Comparison of ENCODE assay signal across 32 cellular contexts in the genomic region with DNA sequence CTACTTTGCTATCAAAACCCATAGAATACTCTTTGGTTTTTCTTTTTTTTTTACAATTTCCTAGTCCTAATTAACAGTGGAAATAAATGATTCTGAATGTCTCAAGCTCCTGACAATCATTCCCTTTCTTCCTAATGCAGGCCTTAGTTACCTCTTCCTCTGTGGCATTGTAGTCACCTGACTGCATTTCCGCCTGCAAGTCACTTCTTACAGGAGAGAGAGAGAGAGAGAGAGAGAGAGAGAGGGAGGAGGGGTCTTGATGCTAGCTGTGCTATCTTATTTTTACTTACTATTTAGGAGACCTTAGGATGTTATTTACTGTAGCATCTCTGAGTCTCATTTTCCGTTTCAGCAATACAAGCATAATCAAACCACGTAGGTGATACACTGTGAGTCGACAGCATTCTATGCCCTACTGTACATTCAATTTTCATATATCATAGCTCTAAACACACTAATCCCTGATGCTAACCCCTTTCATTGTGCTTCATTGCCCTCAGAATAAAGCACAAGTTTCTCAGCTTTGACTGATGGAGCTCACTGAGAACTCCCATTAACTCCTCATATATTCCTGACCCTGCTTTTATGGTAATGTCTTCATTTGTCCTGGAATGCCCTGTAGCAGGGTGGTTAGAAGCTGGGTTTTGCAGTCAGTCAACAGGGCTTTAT.
"Had no signal": no experiment of that assay in that cellular context is flagged by ENCODE, and none has a peak within 500 bp of the region (broad histone marks: within the 10 kb centered on the region; RNA-seq: fewer than 3 reads in every experiment).

No MANE protein-coding gene starts in this region.

- H3K27ac ChIP-seq: ovary, parathyroid adenoma, psoas muscle, right lobe of liver, skin epidermis, spleen, suprapubic skin, testis, tibial artery, transverse colon, upper lobe of right lung, uterus had no signal

- H3K27me3 ChIP-seq: ovary, right lobe of liver, spleen, suprapubic skin, testis, tibial artery, transverse colon, upper lobe of right lung, uterus had no signal

- H3K4me3 ChIP-seq: ovary, psoas muscle, right lobe of liver, skin epidermis, smooth muscle cell, spleen, suprapubic skin, testis, tibial artery, transverse colon, upper lobe of right lung, uterus had no signal

- ATAC-seq: naive thymus-derived CD4-positive, alpha-beta T cell; natural killer cell; psoas muscle; right cardiac atrium; right lobe of liver; stimulated activated memory B cell treated with anti-CD40 and anti-IgM and Interleukin-4, amounts not matched to agents 10 μg/mL and 1 μg/mL and 100 μg/mL, for 72 hours; stimulated activated naive CD8-positive, alpha-beta T cell treated with anti-CD3 and anti-CD28 coated beads, Interleukin-15, amount 100 ng/mL, for 72 hours; stimulated activated naive CD8-positive, alpha-beta T cell treated with anti-CD3 and anti-CD28 coated beads, Interleukin-15, Interleukin-2, amounts not matched to agents 100 U/mL and 50 U/mL, for 24 hours; upper lobe of right lung had no signal

- H3K4me1 ChIP-seq: parathyroid adenoma, psoas muscle, right lobe of liver, spleen, suprapubic skin, testis, tibial artery, transverse colon, upper lobe of right lung, uterus had no signal

- H3K4me3 Mint-ChIP-seq: naive thymus-derived CD4-positive, alpha-beta T cell; natural killer cell; nephron; neural crest cell; stimulated activated memory B cell treated with anti-CD40 and anti-IgM and Interleukin-4, amounts not matched to agents 10 μg/mL and 1 μg/mL and 100 μg/mL, for 72 hours; stimulated activated naive CD8-positive, alpha-beta T cell treated with anti-CD3 and anti-CD28 coated beads, Interleukin-15, amount 100 ng/mL, for 72 hours; type B pancreatic cell had no signal

- H2AFZ ChIP-seq: parathyroid adenoma had no signal

- H3K9ac ChIP-seq: parathyroid adenoma had no signal

- H3K36me3 ChIP-seq: ovary, right lobe of liver, spleen, suprapubic skin, tibial artery, transverse colon, upper lobe of right lung, uterus had no signal

- H3K27me3 Mint-ChIP-seq: naive thymus-derived CD4-positive, alpha-beta T cell; progenitor cell of endocrine pancreas; stimulated activated memory B cell treated with anti-CD40 and anti-IgM and Interleukin-4, amounts not matched to agents 10 μg/mL and 1 μg/mL and 100 μg/mL, for 72 hours; stimulated activated naive CD8-positive, alpha-beta T cell treated with anti-CD3 and anti-CD28 coated beads, Interleukin-15, amount 100 ng/mL, for 72 hours; type B pancreatic cell had no signal

- H3K4me2 ChIP-seq: smooth muscle cell had no signal

- H3K9me3 ChIP-seq: ovary, psoas muscle, right lobe of liver, suprapubic skin, testis, tibial artery, transverse colon, upper lobe of right lung, uterus had no signal

- DNase-seq: naive thymus-derived CD4-positive, alpha-beta T cell; natural killer cell; occipital lobe; ovary; posterior cingulate gyrus; psoas muscle; right cardiac atrium; right lobe of liver; spleen; stimulated activated CD4-positive, alpha-beta T cell treated with anti-CD3 and anti-CD28 coated beads, Interleukin-12 subunit alpha, Interleukin-12 subunit beta, amount 100 ng/mL, for 4 hours; stimulated activated CD4-positive, alpha-beta T cell treated with anti-CD3 and anti-CD28 coated beads, Interleukin-1b, Interleukin-23, amount 100 ng/mL, for 48 hours; stimulated activated CD4-positive, alpha-beta T cell treated with anti-CD3 and anti-CD28 coated beads, Interleukin-4, amount 100 ng/mL, for 1 hour; stimulated activated CD4-positive, alpha-beta T cell treated with anti-CD3 and anti-CD28 coated beads, Interleukin-4, amount 100 ng/mL, for 4 hours; stimulated activated CD8-positive, alpha-beta memory T cell treated with anti-CD3 and anti-CD28 coated beads, Interleukin-4, amount 100 ng/mL, for 48 hours; stimulated activated naive CD4-positive, alpha-beta T cell; stimulated activated naive CD8-positive, alpha-beta T cell treated with anti-CD3 and anti-CD28 coated beads, Interleukin-15, amount 100 ng/mL, for 72 hours; stimulated activated naive CD8-positive, alpha-beta T cell treated with anti-CD3 and anti-CD28 coated beads, Interleukin-15, Interleukin-2, amounts not matched to agents 100 U/mL and 50 U/mL, for 24 hours; substantia nigra; testis; tibial artery; transverse colon; upper lobe of right lung; uterus had no signal

- H3K79me2 ChIP-seq: parathyroid adenoma had no signal

- H3K9me3 Mint-ChIP-seq: nephron; stimulated activated memory B cell treated with anti-CD40 and anti-IgM and Interleukin-4, amounts not matched to agents 10 μg/mL and 1 μg/mL and 100 μg/mL, for 72 hours; type B pancreatic cell had no signal

- H3K27ac Mint-ChIP-seq: naive thymus-derived CD4-positive, alpha-beta T cell; natural killer cell; nephron; progenitor cell of endocrine pancreas; stimulated activated memory B cell treated with anti-CD40 and anti-IgM and Interleukin-4, amounts not matched to agents 10 μg/mL and 1 μg/mL and 100 μg/mL, for 72 hours; stimulated activated naive CD8-positive, alpha-beta T cell treated with anti-CD3 and anti-CD28 coated beads, Interleukin-15, amount 100 ng/mL, for 72 hours; type B pancreatic cell had no signal

- H3K4me1 Mint-ChIP-seq: naive thymus-derived CD4-positive, alpha-beta T cell; natural killer cell; neural crest cell; stimulated activated naive CD8-positive, alpha-beta T cell treated with anti-CD3 and anti-CD28 coated beads, Interleukin-15, amount 100 ng/mL, for 72 hours had no signal

- H3K36me3 Mint-ChIP-seq: naive thymus-derived CD4-positive, alpha-beta T cell; natural killer cell; stimulated activated memory B cell treated with anti-CD40 and anti-IgM and Interleukin-4, amounts not matched to agents 10 μg/mL and 1 μg/mL and 100 μg/mL, for 72 hours; type B pancreatic cell had no signal
